8 cellular contexts compared by ENCODE assay signal in the genomic region with DNA sequence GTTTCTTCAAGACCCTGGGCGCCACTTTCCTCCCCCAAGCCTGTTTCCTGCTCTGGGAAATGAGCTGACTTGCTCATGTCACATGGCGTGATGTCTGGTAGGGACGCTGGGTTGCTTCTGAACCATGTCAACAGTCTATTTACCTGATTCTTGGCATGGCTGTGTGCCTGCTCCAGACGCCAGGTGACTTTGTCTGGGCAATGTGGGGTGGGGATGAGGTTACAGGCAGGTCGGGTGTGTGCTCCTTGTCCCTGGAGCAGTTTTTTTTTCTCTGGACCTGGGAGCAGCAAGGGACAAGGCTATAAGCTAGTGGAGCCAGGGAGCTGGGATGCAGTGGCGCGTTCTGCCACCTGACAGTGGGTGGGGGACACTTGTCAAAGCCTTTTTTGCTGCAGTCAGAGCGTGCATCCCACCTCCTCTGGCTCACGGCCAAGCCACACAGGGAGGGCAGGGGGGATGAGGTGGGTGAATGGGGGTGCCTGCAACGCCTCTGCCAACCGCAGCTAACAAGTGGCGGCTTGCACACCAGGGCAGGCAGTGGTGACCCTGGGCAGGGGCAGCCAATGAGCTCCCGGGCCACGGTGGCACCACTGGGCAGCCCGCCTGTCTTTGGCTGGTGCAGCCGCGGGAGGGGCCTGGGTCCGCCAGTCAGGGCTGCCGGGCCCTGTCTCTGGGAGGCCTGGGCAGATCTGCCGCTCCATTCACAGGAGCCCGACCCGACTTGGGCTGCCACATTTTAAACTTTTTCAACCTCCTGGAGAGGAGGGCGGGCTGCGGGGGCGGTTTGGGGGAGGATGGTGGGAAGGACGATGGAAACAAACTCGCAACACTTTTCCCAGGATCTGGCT. TPM values are rescaled to one million over a fixed set of nuclear protein-coding genes. Genes with fewer than 3 reads are reported as not detected.
DNase-seq lines count a peak whose midpoint lies in the region; ATAC-seq, FAIRE-seq and TF ChIP-seq lines count a peak whose summit lies in the region.

No MANE protein-coding gene starts in this region.

- H3K27ac ChIP-seq in BLaER1 (peak overlapping the region; percentile 92), RWPE2 (ENCODE audit: poor library complexity, severe bottlenecking) (peak overlapping the region; percentile 99), substantia nigra (ENCODE audit: low read depth, low read length, poor library complexity, severe bottlenecking) (peak overlapping the region; percentile 96)

- peak overlapping the region; percentile 96 for H3K4me2 ChIP-seq in BLaER1

- no peaks in the 10 kb centered on the region for H3K27me3 ChIP-seq in BLaER1
- no peaks in the 10 kb centered on the region for H3K27me3 ChIP-seq in RWPE2 (ENCODE audit: insufficient read depth, poor library complexity, severe bottlenecking)

- H3K36me3 ChIP-seq in BLaER1 (peaks cover 14% of the 10 kb centered on the region; the same call in 1 of the 2 replicates), RWPE2 (ENCODE audit: low read depth) (peaks cover 8% of the 10 kb centered on the region; the same call in 1 of the 2 replicates)

- H3K9ac ChIP-seq in BLaER1, result peak overlapping the region; percentile 71

- DNase-seq in RWPE2 (ENCODE audit: low spot score) (peak; percentile 99), frontal cortex (ENCODE audit: low spot score in 2 of 2) (peak; percentile 72 to 80), nucleus accumbens (lab: John Stamatoyannopoulos, UW) (peak in 54 of 56 donors; percentile 44 to 94 (median 86)), substantia nigra (lab: John Stamatoyannopoulos, UW) (peak; percentile 65 to 98 (median 90))
- peak; percentile 89 for DNase-seq in activated gamma-delta T cell treated with anti-CD3 and anti-CD28 coated beads, Interleukin-2, amount 50 U/mL, for 16 hours (ENCODE audit: low read depth)

- FAIRE-seq in frontal cortex (lab: Jason Lieb, UNC), result no peak

- H3K4me1 ChIP-seq in BLaER1, result peaks cover 97% of the 10 kb centered on the region
- H3K4me1 ChIP-seq in RWPE2 (ENCODE audit: insufficient read depth, poor library complexity, severe bottlenecking), result peaks cover 55% of the 10 kb centered on the region

- TF ChIP-seq CTCF in LNCAP (IDR thresholded peaks at IDR 0.05) (peak; percentile 37; the same call in 1 of the 2 replicates), RWPE2 (IDR thresholded peaks at IDR 0.05; ENCODE audit: poor library complexity, severe bottlenecking) (peak; percentile 19)

- H3K4me3 ChIP-seq in BLaER1 (peak overlapping the region; percentile 53), RWPE2 (ENCODE audit: severe bottlenecking) (no peak overlapping the region)

- H3K9me3 ChIP-seq in BLaER1, result no peaks in the 10 kb centered on the region
- H3K9me3 ChIP-seq in RWPE2 (ENCODE audit: severe bottlenecking), result no peaks in the 10 kb centered on the region

- H4K20me1 ChIP-seq in BLaER1, result peaks cover 8% of the 10 kb centered on the region; the same call in 1 of the 2 replicates

- ATAC-seq in GM19452 (IDR thresholded peaks at IDR 0.05; ENCODE audit: unreplicated experiment), result peak; percentile 42
- ATAC-seq in RWPE2 (ENCODE audit: low read depth), result peak; percentile 81

RNA-seq across cellular contexts. Expression of gene DNAJB12, which starts 22.9 kb away (rescaled TPM):
- 14.3 TPM for total RNA-seq in frontal cortex

RNA-seq across cellular contexts. Expression of gene DDIT4, which starts 58.1 kb away (rescaled TPM):
- total RNA-seq in frontal cortex, result 26.5 TPM
